In genomic region chr4:145299380-145300076, GRCh38 we compare ENCODE assay signal across 1 cellular context.
TF ChIP-seq lines count a peak whose summit lies in the region.

No MANE protein-coding gene starts in this region.

TF ChIP-seq in HCT116, 20 proteins besides CTCF, POLR2A, EP300 and RAD21 (continued from another document):
- TF ChIP-seq ATF3 (IDR thresholded peaks at IDR 0.05) (no peak), SRF (IDR thresholded peaks at IDR 0.05; ENCODE audit: low read depth) (0 out of 2 replicates have a peak, but pooled peaks have one; percentile 24), JUND (IDR thresholded peaks at IDR 0.05) (peak; percentile 63)
